1 cellular context compared by ENCODE assay signal in the genomic region with DNA sequence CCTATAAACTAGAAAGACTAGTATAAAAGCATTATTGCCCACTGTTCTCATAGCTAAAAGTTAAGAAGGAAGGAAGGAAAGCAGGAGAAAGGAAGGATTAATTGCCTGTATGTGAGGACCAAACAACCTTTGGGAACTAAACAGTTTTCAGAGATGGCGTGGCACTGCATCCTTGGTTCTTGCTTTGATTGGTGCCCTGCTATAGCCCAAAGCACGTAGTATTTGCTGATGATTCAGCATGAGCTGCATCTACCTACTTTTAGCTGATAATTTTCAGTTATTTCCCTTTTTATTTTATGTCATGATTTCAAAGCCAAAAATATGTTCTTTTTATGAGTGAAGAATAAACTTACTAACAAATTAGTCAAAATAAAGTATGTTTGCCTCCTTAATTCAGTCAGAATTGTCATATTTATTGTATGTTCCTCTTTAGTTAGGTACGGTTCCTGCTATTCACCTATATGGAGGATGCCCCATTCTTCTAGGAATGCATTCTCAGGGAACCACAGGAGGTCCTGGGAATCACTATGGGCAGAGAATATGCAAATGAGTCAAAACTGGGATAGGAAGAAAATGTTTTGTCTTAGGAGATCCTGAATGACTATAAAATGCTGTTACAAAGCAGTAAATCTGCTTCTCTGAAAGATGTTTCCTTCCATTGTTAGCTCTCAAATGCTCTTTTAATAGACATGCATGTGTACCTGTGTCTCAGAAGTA.
TF ChIP-seq lines count a peak whose summit lies in the region.

No MANE protein-coding gene starts in this region.

TF ChIP-seq in WTC11, 78 proteins besides CTCF, POLR2A, EP300 and RAD21 (continued from another document):
- TF ChIP-seq, protein P1, sequence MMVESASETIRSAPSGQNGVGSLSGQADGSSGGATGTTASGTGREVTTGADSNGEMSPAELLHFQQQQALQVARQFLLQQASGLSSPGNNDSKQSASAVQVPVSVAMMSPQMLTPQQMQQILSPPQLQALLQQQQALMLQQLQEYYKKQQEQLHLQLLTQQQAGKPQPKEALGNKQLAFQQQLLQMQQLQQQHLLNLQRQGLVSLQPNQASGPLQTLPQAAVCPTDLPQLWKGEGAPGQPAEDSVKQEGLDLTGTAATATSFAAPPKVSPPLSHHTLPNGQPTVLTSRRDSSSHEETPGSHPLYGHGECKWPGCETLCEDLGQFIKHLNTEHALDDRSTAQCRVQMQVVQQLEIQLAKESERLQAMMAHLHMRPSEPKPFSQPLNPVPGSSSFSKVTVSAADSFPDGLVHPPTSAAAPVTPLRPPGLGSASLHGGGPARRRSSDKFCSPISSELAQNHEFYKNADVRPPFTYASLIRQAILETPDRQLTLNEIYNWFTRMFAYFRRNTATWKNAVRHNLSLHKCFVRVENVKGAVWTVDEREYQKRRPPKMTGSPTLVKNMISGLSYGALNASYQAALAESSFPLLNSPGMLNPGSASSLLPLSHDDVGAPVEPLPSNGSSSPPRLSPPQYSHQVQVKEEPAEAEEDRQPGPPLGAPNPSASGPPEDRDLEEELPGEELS (CRISPR knock-in tag; IDR thresholded peaks at IDR 0.05) = no peak
- no peak for TF ChIP-seq JUN (CRISPR knock-in tag; IDR thresholded peaks at IDR 0.05)
- TF ChIP-seq FOXP1 (CRISPR knock-in tag; IDR thresholded peaks at IDR 0.05; ENCODE audit: borderline replicate concordance) = no peak
- TF ChIP-seq, protein P2, sequence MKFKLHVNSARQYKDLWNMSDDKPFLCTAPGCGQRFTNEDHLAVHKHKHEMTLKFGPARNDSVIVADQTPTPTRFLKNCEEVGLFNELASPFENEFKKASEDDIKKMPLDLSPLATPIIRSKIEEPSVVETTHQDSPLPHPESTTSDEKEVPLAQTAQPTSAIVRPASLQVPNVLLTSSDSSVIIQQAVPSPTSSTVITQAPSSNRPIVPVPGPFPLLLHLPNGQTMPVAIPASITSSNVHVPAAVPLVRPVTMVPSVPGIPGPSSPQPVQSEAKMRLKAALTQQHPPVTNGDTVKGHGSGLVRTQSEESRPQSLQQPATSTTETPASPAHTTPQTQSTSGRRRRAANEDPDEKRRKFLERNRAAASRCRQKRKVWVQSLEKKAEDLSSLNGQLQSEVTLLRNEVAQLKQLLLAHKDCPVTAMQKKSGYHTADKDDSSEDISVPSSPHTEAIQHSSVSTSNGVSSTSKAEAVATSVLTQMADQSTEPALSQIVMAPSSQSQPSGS (CRISPR knock-in tag; IDR thresholded peaks at IDR 0.05; ENCODE audit: borderline replicate concordance, low read depth) = no peak
- no peak for TF ChIP-seq OVOL2 (CRISPR knock-in tag; IDR thresholded peaks at IDR 0.05; ENCODE audit: borderline replicate concordance)
- no peak for TF ChIP-seq KAT7 (CRISPR knock-in tag; IDR thresholded peaks at IDR 0.05; ENCODE audit: borderline replicate concordance)
- TF ChIP-seq ZBTB21 (CRISPR knock-in tag; IDR thresholded peaks at IDR 0.05; ENCODE audit: borderline replicate concordance) = no peak
- no peak for TF ChIP-seq NFE2L1 (CRISPR knock-in tag; IDR thresholded peaks at IDR 0.05)
- TF ChIP-seq SMAD4 (CRISPR knock-in tag; IDR thresholded peaks at IDR 0.05) = no peak
- no peak for TF ChIP-seq MAX (CRISPR knock-in tag; IDR thresholded peaks at IDR 0.05)
- no peak for TF ChIP-seq MYBL2 (CRISPR knock-in tag; IDR thresholded peaks at IDR 0.05)
